ENCODE assay signal across 8 cellular contexts in the genomic region with DNA sequence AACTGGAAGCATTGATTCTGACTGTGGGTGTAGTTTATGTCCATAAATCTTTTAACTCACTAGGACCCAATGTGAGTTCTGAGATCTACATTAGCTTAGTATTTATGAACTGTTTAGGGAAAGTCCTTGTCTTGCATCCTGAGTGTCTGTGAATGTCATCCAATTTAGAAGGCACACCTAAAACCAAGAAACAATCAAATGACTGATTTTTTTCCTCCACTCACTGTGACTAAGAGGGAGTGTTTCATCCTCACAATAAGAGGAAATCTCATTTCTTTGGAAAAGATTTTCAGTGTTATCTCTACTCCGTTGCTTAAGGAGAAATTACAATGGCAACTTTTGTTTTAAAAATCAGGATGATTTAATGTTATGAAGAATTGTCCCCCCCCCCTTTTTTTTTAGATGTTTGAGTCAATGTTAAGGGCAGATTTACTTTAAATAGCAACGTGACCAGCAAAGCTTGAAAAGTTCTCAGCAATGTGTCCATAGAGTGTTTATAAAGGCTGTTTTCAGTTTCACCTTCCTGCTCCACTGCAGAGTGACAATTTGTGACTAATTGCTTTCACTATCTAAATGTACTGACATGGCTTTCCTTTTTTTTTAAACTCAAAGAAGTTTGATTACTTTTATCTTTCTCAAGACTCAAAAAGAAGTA.
DNase-seq lines count a peak whose midpoint lies in the region; ATAC-seq, FAIRE-seq and TF ChIP-seq lines count a peak whose summit lies in the region.

No MANE protein-coding gene starts in this region.

- H3K27ac Mint-ChIP-seq in activated CD4-positive, alpha-beta memory T cell treated with anti-CD3 and anti-CD28 coated beads for 36 hours: no peak overlapping the region

- peak overlapping the region in 1 of 10 donors; percentile 12 for H3K4me3 ChIP-seq in heart right ventricle
- H3K4me3 ChIP-seq in right atrium auricular region: no peak overlapping the region
- peak overlapping the region; percentile 5 for H3K4me3 ChIP-seq in OCI-LY3 (ENCODE audit: low read length)
- no peak overlapping the region for H3K4me3 ChIP-seq in kidney (ENCODE audit: low read length in 2 of 2)

- H3K9me3 ChIP-seq in heart right ventricle: peaks cover 0 to 12% (median 0%) of the 10 kb centered on the region in 11 donors
- no peaks in the 10 kb centered on the region for H3K9me3 ChIP-seq in right atrium auricular region
- H3K9me3 ChIP-seq in OCI-LY3 (ENCODE audit: insufficient read depth, low read length): no peaks in the 10 kb centered on the region
- H3K9me3 ChIP-seq in kidney (ENCODE audit: control insufficient read depth in 1 of 2, low read length in 2 of 2): no peaks in the 10 kb centered on the region

- H3K9me3 Mint-ChIP-seq in activated CD4-positive, alpha-beta memory T cell treated with anti-CD3 and anti-CD28 coated beads for 36 hours: peaks cover 2% of the 10 kb centered on the region

- H2AFZ ChIP-seq in OCI-LY3 (ENCODE audit: low read depth, low read length): peak overlapping the region; percentile 9

- FAIRE-seq in kidney (lab: Jason Lieb, UNC): no peak

- TF ChIP-seq CTCF in heart right ventricle (IDR thresholded peaks at IDR 0.05): no peak
- no peak for TF ChIP-seq CTCF in right atrium auricular region (IDR thresholded peaks at IDR 0.05)
- TF ChIP-seq CTCF in OCI-LY3 (IDR thresholded peaks at IDR 0.05; ENCODE audit: low read depth, low read length): no peak
- no peak for TF ChIP-seq CTCF in kidney (IDR thresholded peaks at IDR 0.05; ENCODE audit: borderline replicate concordance, extremely low read depth, insufficient read depth)

- H3K9ac ChIP-seq in OCI-LY3 (ENCODE audit: low read length): no peak overlapping the region
- no peak overlapping the region for H3K9ac ChIP-seq in kidney (ENCODE audit: low read length in 2 of 2)

- H3K27me3 ChIP-seq in heart right ventricle (no peaks in the 10 kb centered on the region), right atrium auricular region (no peaks in the 10 kb centered on the region), OCI-LY3 (ENCODE audit: low read depth, low read length) (no peaks in the 10 kb centered on the region)

- intact Hi-C loops in heart right ventricle (cut with DNase I) (loop anchor here in 2 of 10 donors (2.0 to 10.0 kb wide), 3 partner anchors 108 to 298 kb away; no protein-coding TSS in a partner anchor), kidney (cut with DNase I) (no loop called here)
- intact Hi-C loops in activated CD4-positive, alpha-beta memory T cell treated with anti-CD3 and anti-CD28 coated beads for 36 hours (cut with micrococcal nuclease): no loop called here

- POLR2A ChIA-PET in activated CD4-positive, alpha-beta memory T cell treated with anti-CD3 and anti-CD28 coated beads for 36 hours (lab: Charles Lee): no interaction called here

- peak overlapping the region in 8 of 10 donors; percentile 6 to 77 (median 60) for H3K27ac ChIP-seq in heart right ventricle
- peak overlapping the region in 1 of 2 donors; percentile 21 for H3K27ac ChIP-seq in right atrium auricular region
- no peak overlapping the region for H3K27ac ChIP-seq in OCI-LY3 (ENCODE audit: low read length)
- no peak overlapping the region for H3K27ac ChIP-seq in kidney (ENCODE audit: low read depth in 2 of 2, low read length in 2 of 2)

- H3K4me1 ChIP-seq in heart right ventricle (peaks cover 0 to 8% (median 0%) of the 10 kb centered on the region in 9 donors), right atrium auricular region (no peaks in the 10 kb centered on the region), OCI-LY3 (ENCODE audit: low read length) (peaks cover 10% of the 10 kb centered on the region), kidney (ENCODE audit: control insufficient read depth in 1 of 2, insufficient read depth in 1 of 2, low read depth in 1 of 2, low read length in 2 of 2) (no peaks in the 10 kb centered on the region)

- H3K36me3 ChIP-seq in heart right ventricle (no peaks in the 10 kb centered on the region), right atrium auricular region (no peaks in the 10 kb centered on the region), OCI-LY3 (replicated peaks; ENCODE audit: low read depth, low read length) (no peaks in the 10 kb centered on the region), kidney (ENCODE audit: control insufficient read depth in 1 of 2, insufficient read depth in 2 of 2, low read length in 2 of 2) (no peaks in the 10 kb centered on the region)

- CTCF ChIA-PET in activated CD4-positive, alpha-beta memory T cell treated with anti-CD3 and anti-CD28 coated beads for 36 hours (lab: Charles Lee): no interaction called here

- peak overlapping the region; percentile 46 for H3K4me2 ChIP-seq in OCI-LY3 (ENCODE audit: low read length)

- 24 to 34% methylated on average over 2 of the region's 2 CpGs for WGBS in heart right ventricle, 2 donors

- no peak overlapping the region for H3K4me3 Mint-ChIP-seq in activated CD4-positive, alpha-beta memory T cell treated with anti-CD3 and anti-CD28 coated beads for 36 hours

- no peaks in the 10 kb centered on the region for H3K36me3 Mint-ChIP-seq in activated CD4-positive, alpha-beta memory T cell treated with anti-CD3 and anti-CD28 coated beads for 36 hours

- no peaks in the 10 kb centered on the region for H3K4me1 Mint-ChIP-seq in activated CD4-positive, alpha-beta memory T cell treated with anti-CD3 and anti-CD28 coated beads for 36 hours (ENCODE audit: low read depth)

- H4K20me1 ChIP-seq in OCI-LY3 (ENCODE audit: insufficient read depth, low read length): no peaks in the 10 kb centered on the region

- ATAC-seq in heart right ventricle (peak in 6 of 8 donors; percentile 71 to 92 (median 83)), HG02798 (IDR thresholded peaks at IDR 0.05; ENCODE audit: poor library complexity, unreplicated experiment) (peak; percentile 100)

- H3K27me3 Mint-ChIP-seq in activated CD4-positive, alpha-beta memory T cell treated with anti-CD3 and anti-CD28 coated beads for 36 hours: no peaks in the 10 kb centered on the region

- no peak for DNase-seq in heart right ventricle
- DNase-seq in right atrium auricular region (ENCODE audit: low spot score): no peak
- no peak for DNase-seq in stimulated activated CD4-positive, alpha-beta T cell treated with anti-CD3 and anti-CD28 coated beads, Interleukin-4, amount 100 ng/mL, for 4 hours
- DNase-seq in activated CD4-positive, alpha-beta memory T cell treated with anti-CD3 and anti-CD28 coated beads for 36 hours: no peak
- DNase-seq in NK-92 treated with Interleukin-12 subunit alpha and Interleukin-12 subunit beta, amount 100 ng/mL, for 24 hours (lab: John Stamatoyannopoulos, UW): no peak
- no peak for DNase-seq in kidney

- H3K79me2 ChIP-seq in OCI-LY3 (ENCODE audit: low read length): no peaks in the 10 kb centered on the region

Comparison
In these comparisons a context has a peak if more than half of its experiments do, and no peak if none do; other contexts are left out.
1. H3K27ac ChIP-seq: peak in heart right ventricle (8 of 10); none in OCI-LY3 (single experiment) and kidney (0 of 2).